1 cellular context compared by ENCODE assay signal in genomic region chr2:55918856-55919255, GRCh38.
TF ChIP-seq lines count a peak whose summit lies in the region.

No MANE protein-coding gene starts in this region.

TF ChIP-seq in IMR-90, 13 proteins besides CTCF, POLR2A, EP300 and RAD21 (continued from another document):
- no peak for TF ChIP-seq ELK1 (IDR thresholded peaks at IDR 0.05; ENCODE audit: borderline replicate concordance, low read depth, low read length)
- no peak for TF ChIP-seq SMC3 (IDR thresholded peaks at IDR 0.05; ENCODE audit: low read depth, low read length)
- TF ChIP-seq MAZ (IDR thresholded peaks at IDR 0.05; ENCODE audit: borderline replicate concordance, low read depth, low read length), result no peak
- TF ChIP-seq RFX5 (IDR thresholded peaks at IDR 0.05; ENCODE audit: low read depth, low read length), result no peak
- TF ChIP-seq MXI1 (IDR thresholded peaks at IDR 0.05; ENCODE audit: borderline replicate concordance, low read depth, low read length), result no peak
- TF ChIP-seq NFE2L2 (IDR thresholded peaks at IDR 0.05; ENCODE audit: low read depth, low read length), result no peak
- TF ChIP-seq CEBPB (IDR thresholded peaks at IDR 0.05; ENCODE audit: low read depth, low read length), result no peak
- TF ChIP-seq FOS (IDR thresholded peaks at IDR 0.05; ENCODE audit: low read depth, low read length), result no peak
- TF ChIP-seq MAFK (IDR thresholded peaks at IDR 0.05; ENCODE audit: low read depth, low read length), result no peak
TF ChIP-seq in IMR-90: peak in this region for 0.
